In the genomic region with DNA sequence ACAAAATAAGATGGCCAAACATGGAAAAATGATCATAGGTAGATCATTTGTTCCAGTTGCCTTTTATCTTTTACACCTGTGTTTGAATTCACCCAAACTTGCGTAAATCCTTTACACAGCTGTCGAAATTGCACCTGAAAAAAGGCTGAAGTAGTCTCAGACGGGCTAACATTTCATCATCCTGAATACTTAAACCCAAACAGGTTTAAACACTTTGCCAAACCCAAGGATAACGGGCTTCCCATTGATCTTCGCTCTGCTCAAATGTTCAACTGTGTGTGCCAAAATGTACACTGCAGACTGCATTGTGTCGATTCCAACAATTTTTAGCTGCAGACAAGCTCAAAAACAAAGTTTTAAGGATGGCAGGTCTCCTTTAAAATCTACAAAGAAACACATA, we compare ENCODE assay signal across 1 cellular context.
TF ChIP-seq lines count a peak whose summit lies in the region.

No MANE protein-coding gene starts in this region.

TF ChIP-seq in HepG2, 621 proteins besides CTCF, POLR2A, EP300 and RAD21 (continued from another document and continues in another):
- TF ChIP-seq, protein P1, sequence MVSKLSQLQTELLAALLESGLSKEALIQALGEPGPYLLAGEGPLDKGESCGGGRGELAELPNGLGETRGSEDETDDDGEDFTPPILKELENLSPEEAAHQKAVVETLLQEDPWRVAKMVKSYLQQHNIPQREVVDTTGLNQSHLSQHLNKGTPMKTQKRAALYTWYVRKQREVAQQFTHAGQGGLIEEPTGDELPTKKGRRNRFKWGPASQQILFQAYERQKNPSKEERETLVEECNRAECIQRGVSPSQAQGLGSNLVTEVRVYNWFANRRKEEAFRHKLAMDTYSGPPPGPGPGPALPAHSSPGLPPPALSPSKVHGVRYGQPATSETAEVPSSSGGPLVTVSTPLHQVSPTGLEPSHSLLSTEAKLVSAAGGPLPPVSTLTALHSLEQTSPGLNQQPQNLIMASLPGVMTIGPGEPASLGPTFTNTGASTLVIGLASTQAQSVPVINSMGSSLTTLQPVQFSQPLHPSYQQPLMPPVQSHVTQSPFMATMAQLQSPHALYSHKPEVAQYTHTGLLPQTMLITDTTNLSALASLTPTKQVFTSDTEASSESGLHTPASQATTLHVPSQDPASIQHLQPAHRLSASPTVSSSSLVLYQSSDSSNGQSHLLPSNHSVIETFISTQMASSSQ (IDR thresholded peaks at IDR 0.05; ENCODE audit: low read depth), result peak; percentile 47; the same call in 1 of the 2 replicates
- TF ChIP-seq, protein P1 (CRISPR knock-in tag; IDR thresholded peaks at IDR 0.05; ENCODE audit: borderline replicate concordance), result no peak
- no peak for TF ChIP-seq DPF2 (CRISPR knock-in tag; IDR thresholded peaks at IDR 0.05; ENCODE audit: borderline replicate concordance, low read depth)
- TF ChIP-seq, protein P2, sequence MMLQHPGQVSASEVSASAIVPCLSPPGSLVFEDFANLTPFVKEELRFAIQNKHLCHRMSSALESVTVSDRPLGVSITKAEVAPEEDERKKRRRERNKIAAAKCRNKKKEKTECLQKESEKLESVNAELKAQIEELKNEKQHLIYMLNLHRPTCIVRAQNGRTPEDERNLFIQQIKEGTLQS (CRISPR knock-in tag; IDR thresholded peaks at IDR 0.05), result peak; percentile 85
- TF ChIP-seq ZSCAN20 (CRISPR knock-in tag; IDR thresholded peaks at IDR 0.05; ENCODE audit: borderline replicate concordance), result no peak
- TF ChIP-seq ZNF530 (CRISPR knock-in tag; IDR thresholded peaks at IDR 0.05; ENCODE audit: low read depth), result no peak
- TF ChIP-seq GLI4 (CRISPR knock-in tag; IDR thresholded peaks at IDR 0.05; ENCODE audit: borderline replicate concordance), result no peak
- no peak for TF ChIP-seq TBP (CRISPR knock-in tag; IDR thresholded peaks at IDR 0.05)
- TF ChIP-seq NFYC (CRISPR knock-in tag; IDR thresholded peaks at IDR 0.05), result no peak
- TF ChIP-seq ZNF674 (CRISPR knock-in tag; IDR thresholded peaks at IDR 0.05; ENCODE audit: low read depth), result no peak
- TF ChIP-seq, protein P3, sequence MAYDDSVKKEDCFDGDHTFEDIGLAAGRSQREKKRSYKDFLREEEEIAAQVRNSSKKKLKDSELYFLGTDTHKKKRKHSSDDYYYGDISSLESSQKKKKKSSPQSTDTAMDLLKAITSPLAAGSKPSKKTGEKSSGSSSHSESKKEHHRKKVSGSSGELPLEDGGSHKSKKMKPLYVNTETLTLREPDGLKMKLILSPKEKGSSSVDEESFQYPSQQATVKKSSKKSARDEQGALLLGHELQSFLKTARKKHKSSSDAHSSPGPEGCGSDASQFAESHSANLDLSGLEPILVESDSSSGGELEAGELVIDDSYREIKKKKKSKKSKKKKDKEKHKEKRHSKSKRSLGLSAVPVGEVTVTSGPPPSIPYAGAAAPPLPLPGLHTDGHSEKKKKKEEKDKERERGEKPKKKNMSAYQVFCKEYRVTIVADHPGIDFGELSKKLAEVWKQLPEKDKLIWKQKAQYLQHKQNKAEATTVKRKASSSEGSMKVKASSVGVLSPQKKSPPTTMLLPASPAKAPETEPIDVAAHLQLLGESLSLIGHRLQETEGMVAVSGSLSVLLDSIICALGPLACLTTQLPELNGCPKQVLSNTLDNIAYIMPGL (CRISPR knock-in tag; IDR thresholded peaks at IDR 0.05; ENCODE audit: borderline replicate concordance in 1 of 2, low read depth in 1 of 2), result no peak
- no peak for TF ChIP-seq ZNF749 (CRISPR knock-in tag; IDR thresholded peaks at IDR 0.05; ENCODE audit: borderline replicate concordance)
- TF ChIP-seq HNRNPL (IDR thresholded peaks at IDR 0.05; ENCODE audit: low read depth, low read length), result no peak
- no peak for TF ChIP-seq ZNF644 (CRISPR knock-in tag; IDR thresholded peaks at IDR 0.05; ENCODE audit: low read depth)
- TF ChIP-seq, protein P4, sequence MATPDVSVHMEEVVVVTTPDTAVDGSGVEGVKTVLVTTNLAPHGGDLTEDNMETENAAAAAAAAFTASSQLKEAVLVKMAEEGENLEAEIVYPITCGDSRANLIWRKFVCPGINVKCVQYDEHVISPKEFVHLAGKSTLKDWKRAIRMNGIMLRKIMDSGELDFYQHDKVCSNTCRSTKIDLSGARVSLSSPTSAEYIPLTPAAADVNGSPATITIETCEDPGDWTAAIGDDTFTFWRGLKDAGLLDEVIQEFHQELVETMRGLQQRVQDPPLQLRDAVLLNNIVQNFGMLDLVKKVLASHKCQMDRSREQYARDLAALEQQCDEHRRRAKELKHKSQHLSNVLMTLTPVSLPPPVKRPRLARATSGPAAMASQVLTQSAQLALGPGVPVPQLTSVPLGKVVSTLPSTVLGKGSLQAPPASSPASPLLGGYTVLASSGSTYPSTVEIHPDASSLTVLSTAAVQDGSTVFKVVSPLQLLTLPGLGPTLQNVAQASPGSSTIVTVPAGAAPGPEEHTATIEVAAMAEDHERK (CRISPR knock-in tag; IDR thresholded peaks at IDR 0.05; ENCODE audit: low read depth), result no peak
- no peak for TF ChIP-seq MIER2 (CRISPR knock-in tag; IDR thresholded peaks at IDR 0.05)
- TF ChIP-seq STAT5B (CRISPR knock-in tag; IDR thresholded peaks at IDR 0.05), result no peak
- TF ChIP-seq, protein P5, sequence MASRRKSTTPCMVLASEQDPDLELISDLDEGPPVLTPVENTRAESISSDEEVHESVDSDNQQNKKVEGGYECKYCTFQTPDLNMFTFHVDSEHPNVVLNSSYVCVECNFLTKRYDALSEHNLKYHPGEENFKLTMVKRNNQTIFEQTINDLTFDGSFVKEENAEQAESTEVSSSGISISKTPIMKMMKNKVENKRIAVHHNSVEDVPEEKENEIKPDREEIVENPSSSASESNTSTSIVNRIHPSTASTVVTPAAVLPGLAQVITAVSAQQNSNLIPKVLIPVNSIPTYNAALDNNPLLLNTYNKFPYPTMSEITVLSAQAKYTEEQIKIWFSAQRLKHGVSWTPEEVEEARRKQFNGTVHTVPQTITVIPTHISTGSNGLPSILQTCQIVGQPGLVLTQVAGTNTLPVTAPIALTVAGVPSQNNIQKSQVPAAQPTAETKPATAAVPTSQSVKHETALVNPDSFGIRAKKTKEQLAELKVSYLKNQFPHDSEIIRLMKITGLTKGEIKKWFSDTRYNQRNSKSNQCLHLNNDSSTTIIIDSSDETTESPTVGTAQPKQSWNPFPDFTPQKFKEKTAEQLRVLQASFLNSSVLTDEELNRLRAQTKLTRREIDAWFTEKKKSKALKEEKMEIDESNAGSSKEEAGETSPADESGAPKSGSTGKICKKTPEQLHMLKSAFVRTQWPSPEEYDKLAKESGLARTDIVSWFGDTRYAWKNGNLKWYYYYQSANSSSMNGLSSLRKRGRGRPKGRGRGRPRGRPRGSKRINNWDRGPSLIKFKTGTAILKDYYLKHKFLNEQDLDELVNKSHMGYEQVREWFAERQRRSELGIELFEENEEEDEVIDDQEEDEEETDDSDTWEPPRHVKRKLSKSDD (CRISPR knock-in tag; IDR thresholded peaks at IDR 0.05; ENCODE audit: low read depth), result 0 out of 2 replicates have a peak, but pooled peaks have one; percentile 15
- TF ChIP-seq ZNF3 (CRISPR knock-in tag; IDR thresholded peaks at IDR 0.05), result no peak
- TF ChIP-seq, protein P6, sequence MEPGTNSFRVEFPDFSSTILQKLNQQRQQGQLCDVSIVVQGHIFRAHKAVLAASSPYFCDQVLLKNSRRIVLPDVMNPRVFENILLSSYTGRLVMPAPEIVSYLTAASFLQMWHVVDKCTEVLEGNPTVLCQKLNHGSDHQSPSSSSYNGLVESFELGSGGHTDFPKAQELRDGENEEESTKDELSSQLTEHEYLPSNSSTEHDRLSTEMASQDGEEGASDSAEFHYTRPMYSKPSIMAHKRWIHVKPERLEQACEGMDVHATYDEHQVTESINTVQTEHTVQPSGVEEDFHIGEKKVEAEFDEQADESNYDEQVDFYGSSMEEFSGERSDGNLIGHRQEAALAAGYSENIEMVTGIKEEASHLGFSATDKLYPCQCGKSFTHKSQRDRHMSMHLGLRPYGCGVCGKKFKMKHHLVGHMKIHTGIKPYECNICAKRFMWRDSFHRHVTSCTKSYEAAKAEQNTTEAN (CRISPR knock-in tag; conservative IDR thresholded peaks at IDR 0.05), result no peak
- TF ChIP-seq, protein P7, sequence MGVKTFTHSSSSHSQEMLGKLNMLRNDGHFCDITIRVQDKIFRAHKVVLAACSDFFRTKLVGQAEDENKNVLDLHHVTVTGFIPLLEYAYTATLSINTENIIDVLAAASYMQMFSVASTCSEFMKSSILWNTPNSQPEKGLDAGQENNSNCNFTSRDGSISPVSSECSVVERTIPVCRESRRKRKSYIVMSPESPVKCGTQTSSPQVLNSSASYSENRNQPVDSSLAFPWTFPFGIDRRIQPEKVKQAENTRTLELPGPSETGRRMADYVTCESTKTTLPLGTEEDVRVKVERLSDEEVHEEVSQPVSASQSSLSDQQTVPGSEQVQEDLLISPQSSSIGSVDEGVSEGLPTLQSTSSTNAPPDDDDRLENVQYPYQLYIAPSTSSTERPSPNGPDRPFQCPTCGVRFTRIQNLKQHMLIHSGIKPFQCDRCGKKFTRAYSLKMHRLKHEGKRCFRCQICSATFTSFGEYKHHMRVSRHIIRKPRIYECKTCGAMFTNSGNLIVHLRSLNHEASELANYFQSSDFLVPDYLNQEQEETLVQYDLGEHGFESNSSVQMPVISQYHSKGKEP (CRISPR knock-in tag; IDR thresholded peaks at IDR 0.05), result no peak
- TF ChIP-seq, protein P8, sequence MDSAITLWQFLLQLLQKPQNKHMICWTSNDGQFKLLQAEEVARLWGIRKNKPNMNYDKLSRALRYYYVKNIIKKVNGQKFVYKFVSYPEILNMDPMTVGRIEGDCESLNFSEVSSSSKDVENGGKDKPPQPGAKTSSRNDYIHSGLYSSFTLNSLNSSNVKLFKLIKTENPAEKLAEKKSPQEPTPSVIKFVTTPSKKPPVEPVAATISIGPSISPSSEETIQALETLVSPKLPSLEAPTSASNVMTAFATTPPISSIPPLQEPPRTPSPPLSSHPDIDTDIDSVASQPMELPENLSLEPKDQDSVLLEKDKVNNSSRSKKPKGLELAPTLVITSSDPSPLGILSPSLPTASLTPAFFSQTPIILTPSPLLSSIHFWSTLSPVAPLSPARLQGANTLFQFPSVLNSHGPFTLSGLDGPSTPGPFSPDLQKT (CRISPR knock-in tag; IDR thresholded peaks at IDR 0.05; ENCODE audit: borderline replicate concordance), result no peak
- TF ChIP-seq, protein P9, sequence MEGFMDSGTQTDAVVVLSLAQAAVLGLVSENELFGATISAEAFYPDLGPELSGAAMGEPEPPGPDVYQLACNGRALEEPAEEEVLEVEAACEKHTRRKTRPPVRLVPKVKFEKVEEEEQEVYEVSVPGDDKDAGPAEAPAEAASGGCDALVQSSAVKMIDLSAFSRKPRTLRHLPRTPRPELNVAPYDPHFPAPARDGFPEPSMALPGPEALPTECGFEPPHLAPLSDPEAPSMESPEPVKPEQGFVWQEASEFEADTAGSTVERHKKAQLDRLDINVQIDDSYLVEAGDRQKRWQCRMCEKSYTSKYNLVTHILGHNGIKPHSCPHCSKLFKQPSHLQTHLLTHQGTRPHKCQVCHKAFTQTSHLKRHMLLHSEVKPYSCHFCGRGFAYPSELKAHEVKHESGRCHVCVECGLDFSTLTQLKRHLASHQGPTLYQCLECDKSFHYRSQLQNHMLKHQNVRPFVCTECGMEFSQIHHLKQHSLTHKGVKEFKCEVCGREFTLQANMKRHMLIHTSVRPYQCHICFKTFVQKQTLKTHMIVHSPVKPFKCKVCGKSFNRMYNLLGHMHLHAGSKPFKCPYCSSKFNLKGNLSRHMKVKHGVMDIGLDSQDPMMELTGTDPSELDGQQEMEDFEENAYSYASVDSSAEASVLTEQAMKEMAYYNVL (CRISPR knock-in tag; IDR thresholded peaks at IDR 0.05; ENCODE audit: borderline replicate concordance), result peak; percentile 40; the same call in 1 of the 2 replicates
- no peak for TF ChIP-seq MEF2D (CRISPR knock-in tag; IDR thresholded peaks at IDR 0.05)
- no peak for TF ChIP-seq FOXC1 (CRISPR knock-in tag; IDR thresholded peaks at IDR 0.05; ENCODE audit: borderline replicate concordance)
- TF ChIP-seq ZMAT3 (CRISPR knock-in tag; conservative IDR thresholded peaks at IDR 0.05), result no peak
- TF ChIP-seq HNF4A (CRISPR knock-in tag; IDR thresholded peaks at IDR 0.05), result peak; percentile 84
- no peak for TF ChIP-seq SP5 (CRISPR knock-in tag; IDR thresholded peaks at IDR 0.05; ENCODE audit: borderline replicate concordance, low read depth)
- no peak for TF ChIP-seq RAD51 (IDR thresholded peaks at IDR 0.05; ENCODE audit: borderline replicate concordance)
- TF ChIP-seq, protein P10, sequence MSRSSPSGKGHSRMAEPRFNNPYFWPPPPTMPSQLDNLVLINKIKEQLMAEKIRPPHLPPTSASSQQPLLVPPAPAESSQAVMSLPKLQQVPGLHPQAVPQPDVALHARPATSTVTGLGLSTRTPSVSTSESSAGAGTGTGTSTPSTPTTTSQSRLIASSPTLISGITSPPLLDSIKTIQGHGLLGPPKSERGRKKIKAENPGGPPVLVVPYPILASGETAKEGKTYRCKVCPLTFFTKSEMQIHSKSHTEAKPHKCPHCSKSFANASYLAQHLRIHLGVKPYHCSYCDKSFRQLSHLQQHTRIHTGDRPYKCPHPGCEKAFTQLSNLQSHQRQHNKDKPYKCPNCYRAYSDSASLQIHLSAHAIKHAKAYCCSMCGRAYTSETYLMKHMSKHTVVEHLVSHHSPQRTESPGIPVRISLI (CRISPR knock-in tag; IDR thresholded peaks at IDR 0.05; ENCODE audit: borderline replicate concordance), result peak; percentile 15; the same call in 1 of the 2 replicates
- TF ChIP-seq TARDBP (CRISPR knock-in tag; IDR thresholded peaks at IDR 0.05), result peak; percentile 49; the same call in 1 of the 2 replicates
- TF ChIP-seq, protein P11, sequence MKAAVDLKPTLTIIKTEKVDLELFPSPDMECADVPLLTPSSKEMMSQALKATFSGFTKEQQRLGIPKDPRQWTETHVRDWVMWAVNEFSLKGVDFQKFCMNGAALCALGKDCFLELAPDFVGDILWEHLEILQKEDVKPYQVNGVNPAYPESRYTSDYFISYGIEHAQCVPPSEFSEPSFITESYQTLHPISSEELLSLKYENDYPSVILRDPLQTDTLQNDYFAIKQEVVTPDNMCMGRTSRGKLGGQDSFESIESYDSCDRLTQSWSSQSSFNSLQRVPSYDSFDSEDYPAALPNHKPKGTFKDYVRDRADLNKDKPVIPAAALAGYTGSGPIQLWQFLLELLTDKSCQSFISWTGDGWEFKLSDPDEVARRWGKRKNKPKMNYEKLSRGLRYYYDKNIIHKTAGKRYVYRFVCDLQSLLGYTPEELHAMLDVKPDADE (CRISPR knock-in tag; IDR thresholded peaks at IDR 0.05), result no peak
